9 cellular contexts compared by ENCODE assay signal in genomic region chr12:124829008-124829707, GRCh38. TPM values are rescaled to one million over a fixed set of nuclear protein-coding genes. Genes with fewer than 3 reads are reported as not detected.
DNase-seq lines count a peak whose midpoint lies in the region; ATAC-seq and TF ChIP-seq lines count a peak whose summit lies in the region.
"Had no signal": no experiment of that assay in that cellular context is flagged by ENCODE, and none has a peak within 500 bp of the region (broad histone marks: within the 10 kb centered on the region; RNA-seq: fewer than 3 reads in every experiment).

No MANE protein-coding gene starts in this region.

- H3K4me1 ChIP-seq in mesodermal cell (ENCODE audit: control insufficient read depth, insufficient read depth, low read length, poor library complexity, severe bottlenecking), result peaks cover 18% of the 10 kb centered on the region

- H3K27ac ChIP-seq in mesodermal cell (ENCODE audit: low read depth, low read length, severe bottlenecking), result peak overlapping the region; percentile 75

- DNase-seq in AG10803 (ENCODE audit: low read depth), result peak; percentile 92
- peak; percentile 91 for DNase-seq in M059J (ENCODE audit: low read depth)
- peak; percentile 47 for DNase-seq in cerebellar cortex (ENCODE audit: low spot score)
- DNase-seq in NCI-H1694 (lab: John Stamatoyannopoulos, UW), result no peak
- DNase-seq in Ammon's horn (ENCODE audit: low spot score), result no peak
- DNase-seq: GF-D8 had no signal

- no peak overlapping the region for H3K4me3 ChIP-seq in AG10803 (ENCODE audit: low read length)
- no peak overlapping the region for H3K4me3 ChIP-seq in mesodermal cell (ENCODE audit: extremely low read depth, insufficient read depth, low read length, poor library complexity, severe bottlenecking)

- H3K9me3 ChIP-seq in mesodermal cell (ENCODE audit: control insufficient read depth, low read length), result peaks cover 10% of the 10 kb centered on the region

- H3K36me3 ChIP-seq in mesodermal cell (ENCODE audit: control insufficient read depth, insufficient read depth, low read length), result peaks cover 10% of the 10 kb centered on the region

- WGBS in mesodermal cell (ENCODE audit: insufficient coverage in 2 of 2), 2 experiments, result 88 to 93% methylated on average over 8 of the region's 9 CpGs

- TF ChIP-seq CTCF in AG10803 (conservative IDR thresholded peaks at IDR 0.05; ENCODE audit: low read length), result 0 out of 2 replicates have a peak, but pooled peaks have one; percentile 6

- ATAC-seq in GM21360 (IDR thresholded peaks at IDR 0.05; ENCODE audit: unreplicated experiment) (no peak), GM21619 (IDR thresholded peaks at IDR 0.05; ENCODE audit: unreplicated experiment) (no peak)

RNA-seq across cellular contexts. Expression of gene SCARB1, which starts 34.5 kb away (rescaled TPM):
- 35.6 and 38.0 TPM in 2 replicates for total RNA-seq in M059J (2014; rRNA removed; shearing (Covaris generic))
- polyA plus RNA-seq in mesodermal cell (2013, experiment 1 of 2), result 27.8 TPM
- polyA plus RNA-seq in mesodermal cell (2013, experiment 2 of 2), result 20.4 TPM

Comparison
In these comparisons a context has a peak if more than half of its experiments do, and no peak if none do; other contexts are left out.
1. DNase-seq: peak in AG10803 (single experiment), M059J (single experiment) and cerebellar cortex (single experiment); none in NCI-H1694 (single experiment) and Ammon's horn (single experiment).